Comparison of ENCODE assay signal across 8 cellular contexts in the genomic region with DNA sequence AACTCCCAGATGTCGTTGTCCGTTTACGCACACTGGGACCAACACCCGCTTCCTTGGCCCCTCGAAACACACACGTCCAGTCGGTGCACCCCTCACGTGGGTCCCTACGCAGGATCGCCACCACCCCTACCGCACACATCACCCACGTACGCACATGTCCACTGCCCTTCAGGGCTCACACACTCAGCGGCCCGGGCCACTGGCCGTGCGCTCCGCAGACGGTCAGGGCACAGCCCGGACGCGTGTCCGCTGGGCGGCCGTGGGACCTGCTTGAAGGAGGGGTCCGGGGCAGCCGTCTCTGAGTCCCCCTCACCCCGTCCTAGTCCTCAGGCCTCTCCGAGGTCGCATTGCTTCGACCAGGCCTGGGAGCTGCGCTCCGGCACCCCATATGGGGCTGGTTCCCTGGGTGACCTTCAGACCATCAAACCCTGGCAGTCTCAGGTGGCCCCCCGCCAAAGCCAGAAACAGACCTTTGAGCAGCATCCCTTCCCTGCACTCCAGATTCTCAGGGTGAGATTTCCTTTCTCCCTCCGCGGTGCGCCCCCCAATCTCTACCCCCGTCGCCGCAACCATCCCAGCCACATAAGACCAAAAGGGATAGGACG. TPM values are rescaled to one million over a fixed set of nuclear protein-coding genes. Genes with fewer than 3 reads are reported as not detected.
DNase-seq lines count a peak whose midpoint lies in the region; ATAC-seq and TF ChIP-seq lines count a peak whose summit lies in the region.

No MANE protein-coding gene starts in this region.

- H3K4me3 ChIP-seq in HUES6 (ENCODE audit: low read depth, low read length) (peak overlapping the region; percentile 74), iPS-18c (ENCODE audit: insufficient read depth, low read depth, low read length) (peak overlapping the region; percentile 64), spleen (peak overlapping the region in 7 of 8 donors; percentile 32 to 70 (median 53))

- peak overlapping the region; percentile 86 for H3K4me3 Mint-ChIP-seq in activated naive CD8-positive, alpha-beta T cell treated with anti-CD3 and anti-CD28 coated beads, Interleukin-2, amount 10 ng/mL, durations not matched to agents 7 days and 5 days

- POLR2A ChIA-PET in activated naive CD8-positive, alpha-beta T cell treated with anti-CD3 and anti-CD28 coated beads, Interleukin-2, amount 10 ng/mL, durations not matched to agents 7 days and 5 days (lab: Charles Lee) = no interaction called here

- DNase-seq in activated naive CD8-positive, alpha-beta T cell treated with anti-CD3 and anti-CD28 coated beads, Interleukin-2, amount 10 ng/mL, durations not matched to agents 7 days and 5 days = peak; percentile 48
- DNase-seq in spleen (peak; percentile 79), iPS-NIHi7 (ENCODE audit: extremely low spot score) (no peak)

- intact Hi-C loops in spleen (cut with DNase I; ENCODE audit: low total_unique reads) = loop anchor here (5.0 kb wide), 3 partner anchors 283 to 323 kb away; no protein-coding TSS in a partner anchor

- no peak for TF ChIP-seq CTCF in spleen (IDR thresholded peaks at IDR 0.05 in 8 of 11, conservative IDR thresholded peaks at IDR 0.05 in 3 of 11)

- H3K36me3 Mint-ChIP-seq in activated naive CD8-positive, alpha-beta T cell treated with anti-CD3 and anti-CD28 coated beads, Interleukin-2, amount 10 ng/mL, durations not matched to agents 7 days and 5 days = no peaks in the 10 kb centered on the region

- H3K27me3 Mint-ChIP-seq in activated naive CD8-positive, alpha-beta T cell treated with anti-CD3 and anti-CD28 coated beads, Interleukin-2, amount 10 ng/mL, durations not matched to agents 7 days and 5 days = peaks cover 44% of the 10 kb centered on the region

- H3K4me1 ChIP-seq in HUES6 (ENCODE audit: control insufficient read depth, insufficient read depth, low read length) = peaks cover 32% of the 10 kb centered on the region
- peaks cover 19 to 38% (median 34%) of the 10 kb centered on the region in 6 donors for H3K4me1 ChIP-seq in spleen

- H3K4me1 Mint-ChIP-seq in activated naive CD8-positive, alpha-beta T cell treated with anti-CD3 and anti-CD28 coated beads, Interleukin-2, amount 10 ng/mL, durations not matched to agents 7 days and 5 days = peaks cover 16% of the 10 kb centered on the region

- peak overlapping the region; percentile 63 for H3K9ac ChIP-seq in HUES6 (ENCODE audit: low read length)

- peaks cover 6% of the 10 kb centered on the region for H3K36me3 ChIP-seq in HUES6 (ENCODE audit: control insufficient read depth, insufficient read depth, low read length)
- no peaks in the 10 kb centered on the region for H3K36me3 ChIP-seq in spleen

- no peaks in the 10 kb centered on the region for H3K9me3 Mint-ChIP-seq in activated naive CD8-positive, alpha-beta T cell treated with anti-CD3 and anti-CD28 coated beads, Interleukin-2, amount 10 ng/mL, durations not matched to agents 7 days and 5 days

- H3K9me3 ChIP-seq in HUES6 (ENCODE audit: control insufficient read depth, insufficient read depth, low read depth, low read length) = no peaks in the 10 kb centered on the region
- peaks cover 2% of the 10 kb centered on the region for H3K9me3 ChIP-seq in iPS-18c (ENCODE audit: control insufficient read depth, insufficient read depth, low read length)
- H3K9me3 ChIP-seq in spleen = peaks cover 0 to under 1% (median 0%) of the 10 kb centered on the region in 8 donors

- peak overlapping the region; percentile 46 for H3K27ac Mint-ChIP-seq in activated naive CD8-positive, alpha-beta T cell treated with anti-CD3 and anti-CD28 coated beads, Interleukin-2, amount 10 ng/mL, durations not matched to agents 7 days and 5 days

- TF ChIP-seq POLR2A in spleen (IDR thresholded peaks at IDR 0.05) = no peak

- peaks cover 10% of the 10 kb centered on the region for H3K27me3 ChIP-seq in HUES6 (ENCODE audit: control insufficient read depth, insufficient read depth, low read length)
- peaks cover 0 to 58% (median 31%) of the 10 kb centered on the region in 7 donors for H3K27me3 ChIP-seq in spleen (replicated peaks in 1 of 7)

- WGBS in spleen, 5 donors = 10 to 22% (median 14%) methylated on average over 20 to 41 of the region's 41 CpGs

- no peak for ATAC-seq in activated naive CD8-positive, alpha-beta T cell treated with anti-CD3 and anti-CD28 coated beads, Interleukin-2, amount 10 ng/mL, durations not matched to agents 7 days and 5 days (ENCODE audit: low read depth)
- no peak for ATAC-seq in HG02885 (IDR thresholded peaks at IDR 0.05; ENCODE audit: poor library complexity, unreplicated experiment)
- no peak for ATAC-seq in HG03354 (IDR thresholded peaks at IDR 0.05; ENCODE audit: poor library complexity, severe bottlenecking, unreplicated experiment)
- no peak for ATAC-seq in GM21529 (IDR thresholded peaks at IDR 0.05; ENCODE audit: unreplicated experiment)

- H3K27ac ChIP-seq in HUES6 (ENCODE audit: low read depth, low read length) (no peak overlapping the region), spleen (no peak overlapping the region)

RNA-seq across cellular contexts. Expression of gene GPRC5B, which starts 0.9 kb away (rescaled TPM):
- under 1 TPM in 1 of 2 experiments, not detected in 1; 0.09 TPM for total RNA-seq in activated naive CD8-positive, alpha-beta T cell treated with anti-CD3 and anti-CD28 coated beads, Interleukin-2, amount 10 ng/mL, durations not matched to agents 7 days and 5 days
- total RNA-seq in spleen = 1 to 10 TPM; 4.0 to 8.6 (median 7.2) TPM
- polyA plus RNA-seq in spleen = 1 to 10 TPM; 5.1 to 6.5 (median 5.8) TPM

Comparison
In these comparisons a context has a peak if more than half of its experiments do, and no peak if none do; other contexts are left out.
1. RNA of gene GPRC5B, which starts 0.9 kb away (total RNA-seq): 4.0 to 8.6 TPM in spleen; 0.09 TPM in activated naive CD8-positive, alpha-beta T cell treated with anti-CD3 and anti-CD28 coated beads, Interleukin-2, amount 10 ng/mL, durations not matched to agents 7 days and 5 days; every median in the first group is over 4 times any median in the second.
2. Peak in every context shown above with its lines, with median percentiles within 50 percentile points of each other: H3K4me3 ChIP-seq.